21 cellular contexts compared by ENCODE assay signal in the genomic region with DNA sequence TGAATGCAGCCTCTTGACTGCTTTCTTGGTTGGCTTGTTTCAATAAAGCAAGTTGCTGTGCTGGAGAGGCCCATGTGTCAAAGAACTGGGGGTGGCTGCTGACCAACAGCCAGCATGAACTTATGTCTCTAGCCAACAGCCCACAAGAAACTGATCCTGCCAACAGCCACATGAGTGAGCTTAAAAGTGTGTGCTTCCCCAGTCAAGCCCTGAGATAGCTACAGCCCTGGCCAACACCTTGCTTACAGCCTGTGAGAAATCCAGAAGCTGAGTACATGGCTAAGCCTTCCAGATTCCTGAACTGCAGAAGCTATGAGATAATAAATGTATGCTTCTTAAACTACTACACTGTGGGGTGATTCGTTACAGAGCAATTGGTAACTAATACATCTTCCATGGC. TPM values are rescaled to one million over a fixed set of nuclear protein-coding genes. Genes with fewer than 3 reads are reported as not detected.
DNase-seq lines count a peak whose midpoint lies in the region; ATAC-seq, FAIRE-seq and TF ChIP-seq lines count a peak whose summit lies in the region.
"Had no signal": no experiment of that assay in that cellular context is flagged by ENCODE, and none has a peak within 500 bp of the region (broad histone marks: within the 10 kb centered on the region; RNA-seq: fewer than 3 reads in every experiment).

No MANE protein-coding gene starts in this region.

- TF ChIP-seq CTCF in astrocyte (IDR thresholded peaks at IDR 0.05; ENCODE audit: insufficient read depth, low read depth, low read length) (no peak), fibroblast of the aortic adventitia (IDR thresholded peaks at IDR 0.05; ENCODE audit: insufficient read depth, low read length) (no peak), sigmoid colon (IDR thresholded peaks at IDR 0.05) (no peak)

- intact Hi-C loops in sigmoid colon (cut with DNase I) = no loop called here

- H3K79me2 ChIP-seq in astrocyte (ENCODE audit: insufficient read depth, low read length) = no peaks in the 10 kb centered on the region

- H3K9ac ChIP-seq in astrocyte (ENCODE audit: low read length) = no peak overlapping the region

- no peak for ATAC-seq in natural killer cell treated with Interleukin-12 subunit alpha and Interleukin-12 subunit beta and Interleukin-15 and Interleukin-18, amount 100 ng/mL, for 72 hours
- ATAC-seq: GM12878, GM23338, HCT116 had no signal

- H3K9me3 ChIP-seq in astrocyte (ENCODE audit: insufficient read depth, low read depth, low read length) (no peaks in the 10 kb centered on the region), sigmoid colon (peaks cover 0 to 4% (median 0%) of the 10 kb centered on the region in 4 donors)

- no peaks in the 10 kb centered on the region for H3K36me3 ChIP-seq in astrocyte (ENCODE audit: insufficient read depth, low read length)
- no peaks in the 10 kb centered on the region for H3K36me3 ChIP-seq in sigmoid colon

- H3K27ac ChIP-seq in astrocyte (ENCODE audit: low read depth, low read length) = no peak overlapping the region
- H3K27ac ChIP-seq in sigmoid colon = no peak overlapping the region
- H3K27ac ChIP-seq: SK-N-MC had no signal

- no peaks in the 10 kb centered on the region for H3K27me3 Mint-ChIP-seq in astrocyte (ENCODE audit: low read depth, unreplicated experiment)
- H3K27me3 Mint-ChIP-seq in natural killer cell treated with Interleukin-12 subunit alpha and Interleukin-12 subunit beta and Interleukin-15 and Interleukin-18, amount 100 ng/mL, for 72 hours = peaks cover 12 to 45% of the 10 kb centered on the region in 2 donors

- no peak overlapping the region for H3K4me3 ChIP-seq in astrocyte (ENCODE audit: insufficient read depth, low read depth, low read length)
- no peak overlapping the region for H3K4me3 ChIP-seq in fibroblast of the aortic adventitia (ENCODE audit: low read depth, low read length)
- no peak overlapping the region for H3K4me3 ChIP-seq in sigmoid colon
- H3K4me3 ChIP-seq: GM12878, GM23338, SK-N-MC had no signal

- peaks cover 5% of the 10 kb centered on the region for H3K4me1 Mint-ChIP-seq in astrocyte (ENCODE audit: low read depth, unreplicated experiment)
- H3K4me1 Mint-ChIP-seq in natural killer cell treated with Interleukin-12 subunit alpha and Interleukin-12 subunit beta and Interleukin-15 and Interleukin-18, amount 100 ng/mL, for 72 hours (ENCODE audit: low read depth in 2 of 2) = no peaks in the 10 kb centered on the region
- H3K4me1 Mint-ChIP-seq: CD14-positive monocyte, GM23338 had no signal

- WGBS in sigmoid colon, 2 donors = 81 to 91% methylated on average over 1 of the region's 1 CpG

- H4K20me1 ChIP-seq in astrocyte (ENCODE audit: insufficient read depth, low read length) = no peaks in the 10 kb centered on the region

- FAIRE-seq in astrocyte (lab: Jason Lieb, UNC) = peak; percentile 37
- FAIRE-seq: GM12878, RCC 7860 had no signal

- no peak overlapping the region for H2AFZ ChIP-seq in astrocyte (ENCODE audit: low read depth, low read length)
- H2AFZ ChIP-seq: GM23338 had no signal

- no peaks in the 10 kb centered on the region for H3K36me3 Mint-ChIP-seq in astrocyte (ENCODE audit: low read depth, unreplicated experiment)
- H3K36me3 Mint-ChIP-seq in natural killer cell treated with Interleukin-12 subunit alpha and Interleukin-12 subunit beta and Interleukin-15 and Interleukin-18, amount 100 ng/mL, for 72 hours = no peaks in the 10 kb centered on the region
- H3K36me3 Mint-ChIP-seq: CD14-positive monocyte had no signal

- DNase-seq in EL (peak; percentile 51), astrocyte (ENCODE audit: low read depth) (peak; percentile 72), fibroblast of the aortic adventitia (ENCODE audit: low read depth) (peak; percentile 54), NK-92 (lab: John Stamatoyannopoulos, UW; ENCODE audit: unreplicated experiment) (no peak), sigmoid colon (no peak)
- no peak for DNase-seq in stimulated activated CD4-positive, alpha-beta T cell treated with anti-CD3 and anti-CD28 coated beads, Interleukin-4, amount 100 ng/mL, for 4 hours
- DNase-seq in natural killer cell treated with Interleukin-12 subunit alpha and Interleukin-12 subunit beta and Interleukin-15 and Interleukin-18, amount 100 ng/mL, for 72 hours (ENCODE audit: low spot score) = no peak
- DNase-seq: DMS79; GDM1; NCI-H1105; NCI-H1694; NCI-H2081 treated with DMSO at 0.1 percent for 48 hours; NCI-H446 treated with DMSO at 0.1 percent for 48 hours; NK-92 treated with Interleukin-12 subunit alpha and Interleukin-12 subunit beta, amount 100 ng/mL, for 24 hours; Right ventricle myocardium superior had no signal

- no peak overlapping the region for H3K27ac Mint-ChIP-seq in astrocyte (ENCODE audit: unreplicated experiment)
- no peak overlapping the region for H3K27ac Mint-ChIP-seq in natural killer cell treated with Interleukin-12 subunit alpha and Interleukin-12 subunit beta and Interleukin-15 and Interleukin-18, amount 100 ng/mL, for 72 hours
- H3K27ac Mint-ChIP-seq: CD14-positive monocyte, GM23338 had no signal

- no peak overlapping the region for H3K4me3 Mint-ChIP-seq in astrocyte (ENCODE audit: unreplicated experiment)
- no peak overlapping the region for H3K4me3 Mint-ChIP-seq in natural killer cell treated with Interleukin-12 subunit alpha and Interleukin-12 subunit beta and Interleukin-15 and Interleukin-18, amount 100 ng/mL, for 72 hours
- H3K4me3 Mint-ChIP-seq: CD14-positive monocyte, GM23338 had no signal

- H3K27me3 ChIP-seq in astrocyte (ENCODE audit: insufficient read depth, low read length) (no peaks in the 10 kb centered on the region), sigmoid colon (no peaks in the 10 kb centered on the region)

- H3K4me1 ChIP-seq in astrocyte (ENCODE audit: insufficient read depth, low read length) = peaks cover 6% of the 10 kb centered on the region
- H3K4me1 ChIP-seq in sigmoid colon = no peaks in the 10 kb centered on the region

- TF ChIP-seq EP300 in sigmoid colon (IDR thresholded peaks at IDR 0.05) = no peak

- peaks cover 22% of the 10 kb centered on the region for H3K9me3 Mint-ChIP-seq in astrocyte (ENCODE audit: unreplicated experiment)
- peaks cover 6% of the 10 kb centered on the region for H3K9me3 Mint-ChIP-seq in natural killer cell treated with Interleukin-12 subunit alpha and Interleukin-12 subunit beta and Interleukin-15 and Interleukin-18, amount 100 ng/mL, for 72 hours

- TF ChIP-seq POLR2A in sigmoid colon (IDR thresholded peaks at IDR 0.05) = no peak

- H3K4me2 ChIP-seq in astrocyte (ENCODE audit: low read length) = no peak overlapping the region
- H3K4me2 ChIP-seq: GM23338 had no signal

RNA-seq across cellular contexts. Expression of a gene that starts 38.9 kb away (rescaled TPM):
- total RNA-seq in astrocyte (137 and 154 TPM in 2 replicates), fibroblast of the aortic adventitia (ENCODE audit: low replicate concordance) (212 and 286 TPM in 2 replicates), sigmoid colon (100 to 1,000 TPM; 106 to 147 (median 139) TPM)
- 10 to 100 TPM; 13.4 to 37.9 (median 19.2) TPM for polyA plus RNA-seq in sigmoid colon
- total RNA-seq in natural killer cell treated with Interleukin-12 subunit alpha and Interleukin-12 subunit beta and Interleukin-15 and Interleukin-18, amount 100 ng/mL, for 72 hours = 100 to 1,000 TPM; 138 to 295 TPM

Comparison
In these comparisons a context has a peak if more than half of its experiments do, and no peak if none do; other contexts are left out.
1. DNase-seq: peak in EL (single experiment), astrocyte (single experiment) and fibroblast of the aortic adventitia (single experiment); none in NK-92 (single experiment), stimulated activated CD4-positive, alpha-beta T cell treated with anti-CD3 and anti-CD28 coated beads, Interleukin-4, amount 100 ng/mL, for 4 hours (0 of 2), sigmoid colon (single experiment) and natural killer cell treated with Interleukin-12 subunit alpha and Interleukin-12 subunit beta and Interleukin-15 and Interleukin-18, amount 100 ng/mL, for 72 hours (single experiment).